Comparison of ENCODE assay signal across 13 cellular contexts in the genomic region with DNA sequence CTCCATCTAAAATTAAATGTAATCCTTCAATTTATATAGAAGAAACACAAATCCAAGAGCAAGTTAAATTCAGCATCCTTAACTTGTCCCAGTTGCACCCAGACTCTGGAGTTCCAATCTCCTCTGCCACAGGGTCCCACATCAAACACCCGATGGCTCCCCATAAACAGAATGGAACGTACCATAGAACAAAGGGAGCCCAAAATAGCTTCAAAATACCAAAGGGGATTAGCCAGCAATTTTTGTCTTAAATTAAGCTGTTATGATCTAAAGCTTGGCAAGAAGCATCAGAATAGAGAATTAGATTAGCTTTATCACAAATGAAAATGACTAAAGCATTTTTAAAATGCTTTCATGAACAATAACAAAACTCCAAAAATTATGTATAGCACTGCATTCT.
DNase-seq lines count a peak whose midpoint lies in the region; ATAC-seq and TF ChIP-seq lines count a peak whose summit lies in the region.
"Had no signal": no experiment of that assay in that cellular context is flagged by ENCODE, and none has a peak within 500 bp of the region (broad histone marks: within the 10 kb centered on the region; RNA-seq: fewer than 3 reads in every experiment).

No MANE protein-coding gene starts in this region.

- DNase-seq in myocyte (ENCODE audit: low read depth): peak; percentile 18
- no peak for DNase-seq in smooth muscle cell (lab: John Stamatoyannopoulos, UW; ENCODE audit: unreplicated experiment)
- no peak for DNase-seq in stimulated activated CD8-positive, alpha-beta memory T cell treated with anti-CD3 and anti-CD28 coated beads, Interleukin-4, amount 100 ng/mL, for 48 hours
- DNase-seq in lower leg skin (ENCODE audit: low spot score in 2 of 2): no peak
- DNase-seq: Caco-2; CD8-positive, alpha-beta memory T cell; DMS 273 treated with DMSO at 0.1 percent for 48 hours; H7 had no signal

- TF ChIP-seq CTCF in OCI-LY3 (IDR thresholded peaks at IDR 0.05; ENCODE audit: low read depth, low read length): no peak
- no peak for TF ChIP-seq CTCF in smooth muscle cell (IDR thresholded peaks at IDR 0.05; ENCODE audit: borderline replicate concordance, insufficient read depth, poor library complexity, severe bottlenecking)
- no peak for TF ChIP-seq CTCF in lower leg skin (IDR thresholded peaks at IDR 0.05)

- no peak overlapping the region for H3K4me3 ChIP-seq in BLaER1
- no peak overlapping the region for H3K4me3 ChIP-seq in OCI-LY3 (ENCODE audit: low read length)
- no peak overlapping the region for H3K4me3 ChIP-seq in smooth muscle cell
- H3K4me3 ChIP-seq in lower leg skin (ENCODE audit: low read depth, poor library complexity, severe bottlenecking): no peak overlapping the region
- H3K4me3 ChIP-seq: GM12878, GM23338 had no signal

- no peak overlapping the region for H2AFZ ChIP-seq in OCI-LY3 (ENCODE audit: low read depth, low read length)
- no peak overlapping the region for H2AFZ ChIP-seq in smooth muscle cell (ENCODE audit: low read depth)
- H2AFZ ChIP-seq: GM23338 had no signal

- no peaks in the 10 kb centered on the region for H3F3A ChIP-seq in smooth muscle cell (ENCODE audit: low read depth)

- H3K27ac ChIP-seq in BLaER1 (no peak overlapping the region), OCI-LY3 (ENCODE audit: low read length) (no peak overlapping the region), smooth muscle cell (ENCODE audit: low read depth) (no peak overlapping the region)

- intact Hi-C loops in lower leg skin (cut with DNase I; ENCODE audit: low total_unique reads): no loop called here

- H3K4me2 ChIP-seq in BLaER1 (0 out of 2 replicates have a peak overlapping the region, but pooled peaks have one; percentile 25), OCI-LY3 (ENCODE audit: low read length) (0 out of 2 replicates have a peak overlapping the region, but pooled peaks have one; percentile 9), smooth muscle cell (peak overlapping the region; percentile 37)
- H3K4me2 ChIP-seq: GM23338 had no signal

- H3K27me3 ChIP-seq in BLaER1: no peaks in the 10 kb centered on the region
- no peaks in the 10 kb centered on the region for H3K27me3 ChIP-seq in OCI-LY3 (ENCODE audit: low read depth, low read length)
- H3K27me3 ChIP-seq in smooth muscle cell (ENCODE audit: low read depth): no peaks in the 10 kb centered on the region

- no peaks in the 10 kb centered on the region for H3K36me3 ChIP-seq in BLaER1
- no peaks in the 10 kb centered on the region for H3K36me3 ChIP-seq in OCI-LY3 (replicated peaks; ENCODE audit: low read depth, low read length)
- no peaks in the 10 kb centered on the region for H3K36me3 ChIP-seq in smooth muscle cell (ENCODE audit: low read depth)

- H3K79me2 ChIP-seq in OCI-LY3 (ENCODE audit: low read length) (no peaks in the 10 kb centered on the region), smooth muscle cell (ENCODE audit: low read depth) (no peaks in the 10 kb centered on the region)

- H3K9me3 ChIP-seq in BLaER1 (no peaks in the 10 kb centered on the region), OCI-LY3 (ENCODE audit: insufficient read depth, low read length) (no peaks in the 10 kb centered on the region), smooth muscle cell (replicated peaks; ENCODE audit: low read depth) (no peaks in the 10 kb centered on the region)
- H3K9me3 ChIP-seq: Caco-2 had no signal

- H4K20me1 ChIP-seq in BLaER1 (no peaks in the 10 kb centered on the region), OCI-LY3 (ENCODE audit: insufficient read depth, low read length) (no peaks in the 10 kb centered on the region), smooth muscle cell (ENCODE audit: low read depth) (no peaks in the 10 kb centered on the region)

- WGBS in smooth muscle cell (ENCODE audit: low lambda C conversion rate): 49% methylated on average over 2 of the region's 2 CpGs
- 55 to 73% methylated on average over 2 of the region's 2 CpGs for WGBS in lower leg skin, 2 donors

- H3K4me1 ChIP-seq in BLaER1: peaks cover 17% of the 10 kb centered on the region
- peaks cover 15% of the 10 kb centered on the region for H3K4me1 ChIP-seq in OCI-LY3 (ENCODE audit: low read length)
- H3K4me1 ChIP-seq in smooth muscle cell (ENCODE audit: low read depth): peaks cover 22% of the 10 kb centered on the region

- H3K9ac ChIP-seq in BLaER1: no peak overlapping the region
- H3K9ac ChIP-seq in OCI-LY3 (ENCODE audit: low read length): no peak overlapping the region
- no peak overlapping the region for H3K9ac ChIP-seq in smooth muscle cell (ENCODE audit: low read depth)

- no peak for ATAC-seq in HG03439 (IDR thresholded peaks at IDR 0.05; ENCODE audit: unreplicated experiment)
- ATAC-seq: GM12878, GM23338 had no signal

- no peak for TF ChIP-seq POLR2A in lower leg skin (IDR thresholded peaks at IDR 0.05)
